Comparison of ENCODE assay signal across 8 cellular contexts in the genomic region with DNA sequence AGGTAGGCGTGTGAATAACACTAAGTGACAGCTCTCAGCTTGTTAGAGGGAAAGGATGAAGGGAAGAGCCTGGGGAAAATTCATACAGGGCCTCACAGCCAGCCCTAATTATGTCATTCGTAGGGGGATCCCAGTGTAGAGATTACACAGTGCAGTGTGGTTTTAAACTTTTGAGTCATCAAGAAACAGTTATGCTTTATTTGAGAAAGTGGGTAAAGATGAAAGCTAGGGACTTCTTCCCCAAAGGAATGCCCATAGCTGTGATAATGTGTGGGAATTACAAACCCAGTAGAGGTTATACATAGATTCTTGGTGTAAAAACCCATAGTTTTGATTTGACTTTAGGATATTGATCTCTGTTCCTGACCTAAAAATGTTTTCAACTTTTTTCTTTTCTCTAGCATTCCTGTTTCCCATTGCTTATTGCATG. TPM values are rescaled to one million over a fixed set of nuclear protein-coding genes. Genes with fewer than 3 reads are reported as not detected.
DNase-seq lines count a peak whose midpoint lies in the region; ATAC-seq and TF ChIP-seq lines count a peak whose summit lies in the region.

No MANE protein-coding gene starts in this region.

- H3K4me3 Mint-ChIP-seq in activated T-cell treated with anti-CD3 and anti-CD28 coated beads, Interleukin-2, amount 50 U/mL, for 24 hours = no peak overlapping the region

- no peak overlapping the region for H3K27ac Mint-ChIP-seq in activated T-cell treated with anti-CD3 and anti-CD28 coated beads, Interleukin-2, amount 50 U/mL, for 24 hours

- no peak overlapping the region for H4K5ac ChIP-seq in mesendoderm (ENCODE audit: low read length)

- no peak overlapping the region for H3K4me3 ChIP-seq in fibroblast of the aortic adventitia (ENCODE audit: low read depth, low read length)
- H3K4me3 ChIP-seq in mesendoderm (ENCODE audit: low read length) = no peak overlapping the region

- peaks cover 49% of the 10 kb centered on the region for H3K4me1 Mint-ChIP-seq in activated T-cell treated with anti-CD3 and anti-CD28 coated beads, Interleukin-2, amount 50 U/mL, for 24 hours (ENCODE audit: low read depth)

- H3K79me2 ChIP-seq in mesendoderm (ENCODE audit: control insufficient read depth, insufficient read depth, low read length) = peaks cover 2% of the 10 kb centered on the region

- no peaks in the 10 kb centered on the region for H3K36me3 ChIP-seq in mesendoderm (ENCODE audit: control insufficient read depth, insufficient read depth, low read length)

- no peak overlapping the region for H3K23ac ChIP-seq in mesendoderm (ENCODE audit: low read length)

- H3K4ac ChIP-seq in mesendoderm (ENCODE audit: low read depth, low read length) = no peak overlapping the region

- H3K27me3 Mint-ChIP-seq in activated T-cell treated with anti-CD3 and anti-CD28 coated beads, Interleukin-2, amount 50 U/mL, for 24 hours = no peaks in the 10 kb centered on the region

- H3K4me1 ChIP-seq in mesendoderm (ENCODE audit: control insufficient read depth, low read depth, low read length) = no peaks in the 10 kb centered on the region

- H3K9me3 Mint-ChIP-seq in activated T-cell treated with anti-CD3 and anti-CD28 coated beads, Interleukin-2, amount 50 U/mL, for 24 hours = no peaks in the 10 kb centered on the region

- no peak overlapping the region for H2AK5ac ChIP-seq in mesendoderm (ENCODE audit: low read length)

- ATAC-seq in GM21786 (IDR thresholded peaks at IDR 0.05; ENCODE audit: unreplicated experiment) = peak; percentile 26

- DNase-seq in GM03348 (ENCODE audit: low spot score) (peak; percentile 38), RPMI7951 (ENCODE audit: low read depth) (peak; percentile 82), fibroblast of the aortic adventitia (ENCODE audit: low read depth) (peak; percentile 70), mesendoderm (no peak), T-helper 9 cell (no peak), putamen (ENCODE audit: low spot score) (no peak)
- no peak for DNase-seq in activated T-cell treated with anti-CD3 and anti-CD28 coated beads, Interleukin-2, amount 50 U/mL, for 24 hours

- no peak overlapping the region for H3K9ac ChIP-seq in mesendoderm (ENCODE audit: low read length)

- peaks cover 58% of the 10 kb centered on the region for H3K36me3 Mint-ChIP-seq in activated T-cell treated with anti-CD3 and anti-CD28 coated beads, Interleukin-2, amount 50 U/mL, for 24 hours (ENCODE audit: low read depth)

- no peak overlapping the region for H3K27ac ChIP-seq in mesendoderm (ENCODE audit: low read depth, low read length)

- H2BK120ac ChIP-seq in mesendoderm (ENCODE audit: low read depth, low read length) = no peak overlapping the region

- H2BK5ac ChIP-seq in mesendoderm (ENCODE audit: low read length) = no peak overlapping the region

- no peaks in the 10 kb centered on the region for H3K27me3 ChIP-seq in mesendoderm (ENCODE audit: insufficient read depth, low read length, poor library complexity)

- H3K18ac ChIP-seq in mesendoderm (ENCODE audit: low read length) = no peak overlapping the region

- H3K56ac ChIP-seq in mesendoderm (ENCODE audit: low read length) = no peak overlapping the region

- TF ChIP-seq CTCF in fibroblast of the aortic adventitia (IDR thresholded peaks at IDR 0.05; ENCODE audit: insufficient read depth, low read length) = no peak

- H2BK15ac ChIP-seq in mesendoderm (replicated peaks; ENCODE audit: low read depth) = no peak overlapping the region

- H3K79me1 ChIP-seq in mesendoderm (ENCODE audit: low read length) = peaks cover 1% of the 10 kb centered on the region

- H4K8ac ChIP-seq in mesendoderm (ENCODE audit: low read depth, low read length) = no peak overlapping the region

- WGBS in mesendoderm (ENCODE audit: extremely low coverage, insufficient coverage, low lambda C conversion rate) = no CpG with 5 or more reads among the region's 2 CpGs

- H3K4me2 ChIP-seq in mesendoderm (ENCODE audit: low read length) = no peak overlapping the region

RNA-seq across cellular contexts. Expression of gene TTF2, which starts 1.9 kb away (rescaled TPM):
- 12.8 and 23.4 TPM in 2 replicates for total RNA-seq in RPMI7951 (2014; rRNA removed; shearing (Covaris generic))
- total RNA-seq in fibroblast of the aortic adventitia (ENCODE audit: low replicate concordance) = 9.4 and 11.0 TPM in 2 replicates
- polyA plus RNA-seq in mesendoderm (2013, experiment 1 of 2) = 39.3 TPM
- polyA plus RNA-seq in mesendoderm (2013, experiment 2 of 2) = 35.5 TPM

RNA-seq across cellular contexts. Expression of gene TRIM45, which starts 59.5 kb away (rescaled TPM):
- 3.3 and 3.6 TPM in 2 replicates for total RNA-seq in RPMI7951 (2014; rRNA removed; shearing (Covaris generic))
- 3.3 and 8.1 TPM in 2 replicates for total RNA-seq in fibroblast of the aortic adventitia (ENCODE audit: low replicate concordance)
- polyA plus RNA-seq in mesendoderm (2013, experiment 1 of 2) = 4.5 TPM
- polyA plus RNA-seq in mesendoderm (2013, experiment 2 of 2) = 4.5 TPM

Comparison
In these comparisons a context has a peak if more than half of its experiments do, and no peak if none do; other contexts are left out.
1. DNase-seq: peak in GM03348 (single experiment), RPMI7951 (single experiment) and fibroblast of the aortic adventitia (single experiment); none in mesendoderm (single experiment), T-helper 9 cell (single experiment), activated T-cell treated with anti-CD3 and anti-CD28 coated beads, Interleukin-2, amount 50 U/mL, for 24 hours (single experiment) and putamen (single experiment).